8 cellular contexts compared by ENCODE assay signal in the genomic region with DNA sequence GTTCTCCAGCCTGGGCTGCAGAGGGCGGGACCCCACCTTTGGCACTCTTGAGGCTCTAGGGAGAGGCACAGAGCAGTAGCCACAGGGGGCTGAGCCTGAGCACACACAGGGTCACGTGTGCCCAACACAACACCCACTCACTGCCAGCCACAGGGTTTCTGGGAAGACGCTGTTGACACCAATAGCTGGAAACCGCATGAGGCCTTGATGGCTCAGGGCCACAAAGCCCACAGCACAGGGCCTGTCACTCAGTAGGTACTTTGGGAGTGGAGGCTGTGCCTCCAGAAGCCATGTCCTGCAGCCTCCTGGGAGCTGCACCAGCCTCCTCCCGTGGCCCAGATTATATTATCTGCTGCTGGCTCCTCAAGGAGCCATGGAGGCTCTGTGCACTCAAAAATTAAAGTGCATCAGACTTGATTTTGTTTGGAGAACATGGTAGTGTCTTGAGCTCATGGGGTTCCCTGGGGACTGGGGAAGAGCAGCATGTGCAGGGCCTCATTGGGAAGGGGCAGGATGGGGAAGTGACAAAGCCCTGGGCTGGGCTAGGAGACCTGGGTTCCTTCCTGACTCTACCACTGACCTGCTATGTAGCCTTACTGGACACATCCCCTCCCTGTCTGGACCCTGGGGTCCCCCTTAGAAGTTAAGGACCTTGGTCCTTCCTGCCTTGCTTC. TPM values are rescaled to one million over a fixed set of nuclear protein-coding genes. Genes with fewer than 3 reads are reported as not detected.
DNase-seq lines count a peak whose midpoint lies in the region; TF ChIP-seq lines count a peak whose summit lies in the region.

No MANE protein-coding gene starts in this region.

- TF ChIP-seq POLR2A in Peyer's patch (IDR thresholded peaks at IDR 0.05), result no peak

- DNase-seq in NK-92 treated with Interleukin-12 subunit alpha and Interleukin-12 subunit beta, amount 100 ng/mL, for 24 hours (lab: John Stamatoyannopoulos, UW), result peak; percentile 72
- DNase-seq in NK-92 (lab: John Stamatoyannopoulos, UW; ENCODE audit: unreplicated experiment) (no peak), Peyer's patch (peak in 2 of 3 donors; percentile 80 to 87), left ventricle myocardium inferior (peak; percentile 46), NCI-H1092 treated with DMSO at 0.1 percent for 48 hours (lab: John Stamatoyannopoulos, UW) (no peak), NCI-H1694 (lab: John Stamatoyannopoulos, UW) (no peak)
- DNase-seq in activated effector memory CD4-positive, alpha-beta T cell treated with anti-CD3 and anti-CD28 coated beads, Interleukin-2, amount 50 U/mL, for 16 hours, result peak; percentile 93
- peak; percentile 56 to 68 for DNase-seq in stimulated activated CD4-positive, alpha-beta T cell treated with anti-CD3 and anti-CD28 coated beads, Interleukin-1b, Interleukin-23, amount 100 ng/mL, for 4 hours (ENCODE audit: low read depth in 2 of 2)

- H3K9me3 ChIP-seq in Peyer's patch (no peaks in the 10 kb centered on the region), left ventricle myocardium inferior (replicated peaks) (no peaks in the 10 kb centered on the region)

- H3K4me1 ChIP-seq in Peyer's patch (peaks cover 0 to 38% (median 20%) of the 10 kb centered on the region in 4 donors), left ventricle myocardium inferior (peaks cover 62% of the 10 kb centered on the region)

- H3K27me3 ChIP-seq in Peyer's patch (no peaks in the 10 kb centered on the region), left ventricle myocardium inferior (ENCODE audit: low read depth) (no peaks in the 10 kb centered on the region)

- H3K4me3 ChIP-seq in Peyer's patch (no peak overlapping the region), left ventricle myocardium inferior (no peak overlapping the region)

- TF ChIP-seq CTCF in Peyer's patch (IDR thresholded peaks at IDR 0.05) (no peak), left ventricle myocardium inferior (IDR thresholded peaks at IDR 0.05; ENCODE audit: borderline replicate concordance) (no peak)

- H3K36me3 ChIP-seq in Peyer's patch (peaks cover 0 to 11% (median 0%) of the 10 kb centered on the region in 3 donors), left ventricle myocardium inferior (peaks cover 16% of the 10 kb centered on the region)

- H3K27ac ChIP-seq in Peyer's patch, result peak overlapping the region; percentile 68 to 80 (median 78)
- H3K27ac ChIP-seq in left ventricle myocardium inferior (replicated peaks), result peak overlapping the region; percentile 82

- intact Hi-C loops in left ventricle myocardium inferior (cut with micrococcal nuclease), result no loop called here

RNA-seq across cellular contexts. Expression of a gene that starts 12.5 kb away (rescaled TPM):
- total RNA-seq in Peyer's patch, result 100 to 1,000 TPM; 118 to 226 (median 185) TPM
- total RNA-seq in left ventricle myocardium inferior, result 10.2 TPM

Comparison
In these comparisons a context has a peak if more than half of its experiments do, and no peak if none do; other contexts are left out.
1. DNase-seq: peak in NK-92 treated with Interleukin-12 subunit alpha and Interleukin-12 subunit beta, amount 100 ng/mL, for 24 hours (single experiment), Peyer's patch (2 of 3), activated effector memory CD4-positive, alpha-beta T cell treated with anti-CD3 and anti-CD28 coated beads, Interleukin-2, amount 50 U/mL, for 16 hours (single experiment), left ventricle myocardium inferior (single experiment) and stimulated activated CD4-positive, alpha-beta T cell treated with anti-CD3 and anti-CD28 coated beads, Interleukin-1b, Interleukin-23, amount 100 ng/mL, for 4 hours (2 of 2); none in NK-92 (single experiment), NCI-H1092 treated with DMSO at 0.1 percent for 48 hours (single experiment) and NCI-H1694 (single experiment).
2. RNA of a gene that starts 12.5 kb away (total RNA-seq): 118 to 226 TPM in Peyer's patch; 10.2 TPM in left ventricle myocardium inferior (single experiment); every median in the first group is over 10 times any median in the second.